ENCODE assay signal across 9 cellular contexts in genomic region chr6:85580104-85580877, GRCh38. TPM values are rescaled to one million over a fixed set of nuclear protein-coding genes. Genes with fewer than 3 reads are reported as not detected.
A peak's percentile ranks its signal among the peaks of the same experiment; 100 is the strongest.
DNase-seq lines count a peak whose midpoint lies in the region; ATAC-seq and TF ChIP-seq lines count a peak whose summit lies in the region.
"Had no signal": no experiment of that assay in that cellular context is flagged by ENCODE, and none has a peak within 500 bp of the region (broad histone marks: within the 10 kb centered on the region; RNA-seq: fewer than 3 reads in every experiment).

No MANE protein-coding gene starts in this region.

- TF ChIP-seq CTCF in choroid plexus epithelial cell (conservative IDR thresholded peaks at IDR 0.05; ENCODE audit: low read depth, low read length), result no peak

- H3K4me3 ChIP-seq in choroid plexus epithelial cell (ENCODE audit: low read depth, low read length), result no peak overlapping the region

- DNase-seq in choroid plexus epithelial cell (ENCODE audit: low read depth) (peak; percentile 15), renal cortical epithelial cell (ENCODE audit: low read depth) (peak; percentile 59), NCI-H748 treated with DMSO at 0.1 percent for 48 hours (lab: John Stamatoyannopoulos, UW) (no peak), Kasumi-1 (lab: John Stamatoyannopoulos, UW) (no peak), iPS-NIHi7 (ENCODE audit: extremely low spot score) (no peak)
- DNase-seq: activated gamma-delta T cell, Karpas-422 had no signal

- ATAC-seq in GM19395 (IDR thresholded peaks at IDR 0.05; ENCODE audit: unreplicated experiment), result peak; percentile 2
- ATAC-seq in HG03064 (IDR thresholded peaks at IDR 0.05; ENCODE audit: low read depth, unreplicated experiment), result peak; percentile 11

RNA-seq across cellular contexts. Expression of gene SNX14, which starts 13.4 kb away (rescaled TPM):
- total RNA-seq in renal cortical epithelial cell, result 179 and 213 TPM in 2 replicates

Comparison
In these comparisons a context has a peak if more than half of its experiments do, and no peak if none do; other contexts are left out.
1. DNase-seq: peak in choroid plexus epithelial cell (single experiment) and renal cortical epithelial cell (single experiment); none in NCI-H748 treated with DMSO at 0.1 percent for 48 hours (single experiment), Kasumi-1 (0 of 2) and iPS-NIHi7 (single experiment).